4 cellular contexts compared by ENCODE assay signal in genomic region chr2:86882865-86883264, GRCh38. TPM values are rescaled to one million over a fixed set of nuclear protein-coding genes. Genes with fewer than 3 reads are reported as not detected.
"Had no signal": no experiment of that assay in that cellular context is flagged by ENCODE, and none has a peak within 500 bp of the region (broad histone marks: within the 10 kb centered on the region; RNA-seq: fewer than 3 reads in every experiment).

No MANE protein-coding gene starts in this region.

RNA-seq across cellular contexts. Expression of gene CD8B, which starts 21.2 kb away (rescaled TPM):
- total RNA-seq: LHCN-M2, M059J, MCF 10A, NCI-H460 had no signal
